In the genomic region with DNA sequence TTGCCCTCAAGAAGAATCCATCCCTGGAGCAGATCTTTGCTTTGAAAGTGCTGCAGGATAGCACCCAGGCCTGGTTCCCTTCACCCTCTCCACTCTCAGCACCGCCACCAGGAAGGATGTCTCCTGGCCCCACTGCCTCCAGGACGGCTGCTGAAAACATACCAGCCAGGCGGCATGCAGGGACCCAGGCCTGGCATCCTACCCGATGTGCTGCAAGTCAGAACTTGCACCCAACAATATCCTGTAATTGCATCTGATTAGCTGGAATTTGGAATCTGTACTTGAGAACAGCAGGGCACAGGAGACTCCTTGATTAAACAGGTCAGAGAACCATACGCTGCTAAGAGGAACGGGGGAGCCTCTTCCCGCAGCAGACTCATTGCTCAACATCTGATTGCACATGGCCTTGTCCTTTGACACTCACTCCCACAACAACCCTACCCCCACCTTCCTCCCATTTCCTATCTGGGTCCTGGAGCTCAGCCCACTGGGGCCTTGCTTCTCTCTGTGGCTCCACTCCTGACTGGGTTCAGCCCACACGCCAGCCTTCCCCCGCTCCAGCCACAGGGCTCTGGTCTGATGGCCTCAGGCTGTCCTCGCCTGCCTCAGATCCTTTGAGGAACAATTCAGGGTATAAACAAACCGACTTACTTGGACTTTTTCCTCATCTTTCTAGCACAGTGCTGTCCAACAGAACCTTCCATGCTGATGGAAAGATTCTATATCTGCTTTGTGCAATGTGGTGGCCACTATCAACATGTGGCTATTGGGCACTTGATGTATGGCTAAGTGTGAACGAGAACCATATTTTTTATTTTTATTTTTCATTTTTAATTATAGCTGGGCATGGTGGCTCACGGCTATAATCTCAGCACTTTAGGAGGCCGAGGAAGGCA, we compare ENCODE assay signal across 1 cellular context.
A peak's percentile ranks its signal among the peaks of the same experiment; 100 is the strongest.
TF ChIP-seq lines count a peak whose summit lies in the region.

No MANE protein-coding gene starts in this region.

TF ChIP-seq in HepG2, 621 proteins besides CTCF, POLR2A, EP300 and RAD21 (continued from another document and continues in another):
- TF ChIP-seq, protein P1, sequence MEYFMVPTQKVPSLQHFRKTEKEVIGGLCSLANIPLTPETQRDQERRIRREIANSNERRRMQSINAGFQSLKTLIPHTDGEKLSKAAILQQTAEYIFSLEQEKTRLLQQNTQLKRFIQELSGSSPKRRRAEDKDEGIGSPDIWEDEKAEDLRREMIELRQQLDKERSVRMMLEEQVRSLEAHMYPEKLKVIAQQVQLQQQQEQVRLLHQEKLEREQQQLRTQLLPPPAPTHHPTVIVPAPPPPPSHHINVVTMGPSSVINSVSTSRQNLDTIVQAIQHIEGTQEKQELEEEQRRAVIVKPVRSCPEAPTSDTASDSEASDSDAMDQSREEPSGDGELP (IDR thresholded peaks at IDR 0.05; ENCODE audit: borderline replicate concordance, low read depth): peak; percentile 92; the same call in 1 of the 2 replicates
- TF ChIP-seq SP5 (CRISPR knock-in tag; IDR thresholded peaks at IDR 0.05; ENCODE audit: borderline replicate concordance, low read depth) (peak; percentile 96), ZZZ3 (CRISPR knock-in tag; IDR thresholded peaks at IDR 0.05; ENCODE audit: borderline replicate concordance) (peak; percentile 92; the same call in 1 of the 2 replicates), SMAD1 (CRISPR knock-in tag; IDR thresholded peaks at IDR 0.05; ENCODE audit: borderline replicate concordance, low read depth) (peak; percentile 97; the same call in 1 of the 2 replicates), TBX2 (CRISPR knock-in tag; IDR thresholded peaks at IDR 0.05; ENCODE audit: borderline replicate concordance) (peak; percentile 99), ZNF569 (CRISPR knock-in tag; IDR thresholded peaks at IDR 0.05; ENCODE audit: borderline replicate concordance) (peak; percentile 60; the same call in 1 of the 2 replicates), ZNF232 (CRISPR knock-in tag; IDR thresholded peaks at IDR 0.05; ENCODE audit: borderline replicate concordance) (peak; percentile 91), NR1H2 (CRISPR knock-in tag; IDR thresholded peaks at IDR 0.05; ENCODE audit: borderline replicate concordance, low read depth) (no peak; the same call in 1 of the 2 replicates), ZFP90 (CRISPR knock-in tag; IDR thresholded peaks at IDR 0.05; ENCODE audit: borderline replicate concordance) (peak; percentile 96), GFI1 (CRISPR knock-in tag; IDR thresholded peaks at IDR 0.05; ENCODE audit: borderline replicate concordance) (peak; percentile 93), ASH2L (IDR thresholded peaks at IDR 0.05; ENCODE audit: insufficient read length, low read depth, low read length) (peak; percentile 87), ELF3 (CRISPR knock-in tag; IDR thresholded peaks at IDR 0.05) (peak; percentile 99), ZKSCAN8 (CRISPR knock-in tag; IDR thresholded peaks at IDR 0.05; ENCODE audit: borderline replicate concordance) (peak; percentile 97), ZFP37 (CRISPR knock-in tag; IDR thresholded peaks at IDR 0.05; ENCODE audit: borderline replicate concordance) (peak; percentile 98; the same call in 1 of the 2 replicates), JUN (CRISPR knock-in tag; IDR thresholded peaks at IDR 0.05) (peak; percentile 90), ZNF282 (IDR thresholded peaks at IDR 0.05; ENCODE audit: partially characterized antibody) (no peak), ZNF564 (CRISPR knock-in tag; IDR thresholded peaks at IDR 0.05) (peak; percentile 92), ZNF616 (CRISPR knock-in tag; IDR thresholded peaks at IDR 0.05; ENCODE audit: low read depth) (peak; percentile 82; the same call in 1 of the 2 replicates), NFATC3 (CRISPR knock-in tag; IDR thresholded peaks at IDR 0.05) (0 out of 2 replicates have a peak, but pooled peaks have one; percentile 94), ZNF775 (CRISPR knock-in tag; IDR thresholded peaks at IDR 0.05; ENCODE audit: borderline replicate concordance) (peak; percentile 93), PHB2 (IDR thresholded peaks at IDR 0.05; ENCODE audit: partially characterized antibody) (no peak), ZNF563 (CRISPR knock-in tag; IDR thresholded peaks at IDR 0.05) (peak; percentile 90), SMAD9 (CRISPR knock-in tag; IDR thresholded peaks at IDR 0.05) (peak; percentile 65; the same call in 1 of the 2 replicates)
- TF ChIP-seq, protein P2, sequence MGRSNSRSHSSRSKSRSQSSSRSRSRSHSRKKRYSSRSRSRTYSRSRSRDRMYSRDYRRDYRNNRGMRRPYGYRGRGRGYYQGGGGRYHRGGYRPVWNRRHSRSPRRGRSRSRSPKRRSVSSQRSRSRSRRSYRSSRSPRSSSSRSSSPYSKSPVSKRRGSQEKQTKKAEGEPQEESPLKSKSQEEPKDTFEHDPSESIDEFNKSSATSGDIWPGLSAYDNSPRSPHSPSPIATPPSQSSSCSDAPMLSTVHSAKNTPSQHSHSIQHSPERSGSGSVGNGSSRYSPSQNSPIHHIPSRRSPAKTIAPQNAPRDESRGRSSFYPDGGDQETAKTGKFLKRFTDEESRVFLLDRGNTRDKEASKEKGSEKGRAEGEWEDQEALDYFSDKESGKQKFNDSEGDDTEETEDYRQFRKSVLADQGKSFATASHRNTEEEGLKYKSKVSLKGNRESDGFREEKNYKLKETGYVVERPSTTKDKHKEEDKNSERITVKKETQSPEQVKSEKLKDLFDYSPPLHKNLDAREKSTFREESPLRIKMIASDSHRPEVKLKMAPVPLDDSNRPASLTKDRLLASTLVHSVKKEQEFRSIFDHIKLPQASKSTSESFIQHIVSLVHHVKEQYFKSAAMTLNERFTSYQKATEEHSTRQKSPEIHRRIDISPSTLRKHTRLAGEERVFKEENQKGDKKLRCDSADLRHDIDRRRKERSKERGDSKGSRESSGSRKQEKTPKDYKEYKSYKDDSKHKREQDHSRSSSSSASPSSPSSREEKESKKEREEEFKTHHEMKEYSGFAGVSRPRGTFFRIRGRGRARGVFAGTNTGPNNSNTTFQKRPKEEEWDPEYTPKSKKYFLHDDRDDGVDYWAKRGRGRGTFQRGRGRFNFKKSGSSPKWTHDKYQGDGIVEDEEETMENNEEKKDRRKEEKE (IDR thresholded peaks at IDR 0.05): no peak
- TF ChIP-seq, protein P3, sequence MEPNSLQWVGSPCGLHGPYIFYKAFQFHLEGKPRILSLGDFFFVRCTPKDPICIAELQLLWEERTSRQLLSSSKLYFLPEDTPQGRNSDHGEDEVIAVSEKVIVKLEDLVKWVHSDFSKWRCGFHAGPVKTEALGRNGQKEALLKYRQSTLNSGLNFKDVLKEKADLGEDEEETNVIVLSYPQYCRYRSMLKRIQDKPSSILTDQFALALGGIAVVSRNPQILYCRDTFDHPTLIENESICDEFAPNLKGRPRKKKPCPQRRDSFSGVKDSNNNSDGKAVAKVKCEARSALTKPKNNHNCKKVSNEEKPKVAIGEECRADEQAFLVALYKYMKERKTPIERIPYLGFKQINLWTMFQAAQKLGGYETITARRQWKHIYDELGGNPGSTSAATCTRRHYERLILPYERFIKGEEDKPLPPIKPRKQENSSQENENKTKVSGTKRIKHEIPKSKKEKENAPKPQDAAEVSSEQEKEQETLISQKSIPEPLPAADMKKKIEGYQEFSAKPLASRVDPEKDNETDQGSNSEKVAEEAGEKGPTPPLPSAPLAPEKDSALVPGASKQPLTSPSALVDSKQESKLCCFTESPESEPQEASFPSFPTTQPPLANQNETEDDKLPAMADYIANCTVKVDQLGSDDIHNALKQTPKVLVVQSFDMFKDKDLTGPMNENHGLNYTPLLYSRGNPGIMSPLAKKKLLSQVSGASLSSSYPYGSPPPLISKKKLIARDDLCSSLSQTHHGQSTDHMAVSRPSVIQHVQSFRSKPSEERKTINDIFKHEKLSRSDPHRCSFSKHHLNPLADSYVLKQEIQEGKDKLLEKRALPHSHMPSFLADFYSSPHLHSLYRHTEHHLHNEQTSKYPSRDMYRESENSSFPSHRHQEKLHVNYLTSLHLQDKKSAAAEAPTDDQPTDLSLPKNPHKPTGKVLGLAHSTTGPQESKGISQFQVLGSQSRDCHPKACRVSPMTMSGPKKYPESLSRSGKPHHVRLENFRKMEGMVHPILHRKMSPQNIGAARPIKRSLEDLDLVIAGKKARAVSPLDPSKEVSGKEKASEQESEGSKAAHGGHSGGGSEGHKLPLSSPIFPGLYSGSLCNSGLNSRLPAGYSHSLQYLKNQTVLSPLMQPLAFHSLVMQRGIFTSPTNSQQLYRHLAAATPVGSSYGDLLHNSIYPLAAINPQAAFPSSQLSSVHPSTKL (CRISPR knock-in tag; IDR thresholded peaks at IDR 0.05): peak; percentile 100
- TF ChIP-seq, protein P4, sequence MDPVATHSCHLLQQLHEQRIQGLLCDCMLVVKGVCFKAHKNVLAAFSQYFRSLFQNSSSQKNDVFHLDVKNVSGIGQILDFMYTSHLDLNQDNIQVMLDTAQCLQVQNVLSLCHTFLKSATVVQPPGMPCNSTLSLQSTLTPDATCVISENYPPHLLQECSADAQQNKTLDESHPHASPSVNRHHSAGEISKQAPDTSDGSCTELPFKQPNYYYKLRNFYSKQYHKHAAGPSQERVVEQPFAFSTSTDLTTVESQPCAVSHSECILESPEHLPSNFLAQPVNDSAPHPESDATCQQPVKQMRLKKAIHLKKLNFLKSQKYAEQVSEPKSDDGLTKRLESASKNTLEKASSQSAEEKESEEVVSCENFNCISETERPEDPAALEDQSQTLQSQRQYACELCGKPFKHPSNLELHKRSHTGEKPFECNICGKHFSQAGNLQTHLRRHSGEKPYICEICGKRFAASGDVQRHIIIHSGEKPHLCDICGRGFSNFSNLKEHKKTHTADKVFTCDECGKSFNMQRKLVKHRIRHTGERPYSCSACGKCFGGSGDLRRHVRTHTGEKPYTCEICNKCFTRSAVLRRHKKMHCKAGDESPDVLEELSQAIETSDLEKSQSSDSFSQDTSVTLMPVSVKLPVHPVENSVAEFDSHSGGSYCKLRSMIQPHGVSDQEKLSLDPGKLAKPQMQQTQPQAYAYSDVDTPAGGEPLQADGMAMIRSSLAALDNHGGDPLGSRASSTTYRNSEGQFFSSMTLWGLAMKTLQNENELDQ (CRISPR knock-in tag; IDR thresholded peaks at IDR 0.05; ENCODE audit: borderline replicate concordance): no peak; the same call in 1 of the 2 replicates
- TF ChIP-seq, protein P5, sequence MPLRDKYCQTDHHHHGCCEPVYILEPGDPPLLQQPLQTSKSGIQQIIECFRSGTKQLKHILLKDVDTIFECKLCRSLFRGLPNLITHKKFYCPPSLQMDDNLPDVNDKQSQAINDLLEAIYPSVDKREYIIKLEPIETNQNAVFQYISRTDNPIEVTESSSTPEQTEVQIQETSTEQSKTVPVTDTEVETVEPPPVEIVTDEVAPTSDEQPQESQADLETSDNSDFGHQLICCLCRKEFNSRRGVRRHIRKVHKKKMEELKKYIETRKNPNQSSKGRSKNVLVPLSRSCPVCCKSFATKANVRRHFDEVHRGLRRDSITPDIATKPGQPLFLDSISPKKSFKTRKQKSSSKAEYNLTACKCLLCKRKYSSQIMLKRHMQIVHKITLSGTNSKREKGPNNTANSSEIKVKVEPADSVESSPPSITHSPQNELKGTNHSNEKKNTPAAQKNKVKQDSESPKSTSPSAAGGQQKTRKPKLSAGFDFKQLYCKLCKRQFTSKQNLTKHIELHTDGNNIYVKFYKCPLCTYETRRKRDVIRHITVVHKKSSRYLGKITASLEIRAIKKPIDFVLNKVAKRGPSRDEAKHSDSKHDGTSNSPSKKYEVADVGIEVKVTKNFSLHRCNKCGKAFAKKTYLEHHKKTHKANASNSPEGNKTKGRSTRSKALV (CRISPR knock-in tag; IDR thresholded peaks at IDR 0.05): no peak; the same call in 1 of the 2 replicates
- TF ChIP-seq, protein P6, sequence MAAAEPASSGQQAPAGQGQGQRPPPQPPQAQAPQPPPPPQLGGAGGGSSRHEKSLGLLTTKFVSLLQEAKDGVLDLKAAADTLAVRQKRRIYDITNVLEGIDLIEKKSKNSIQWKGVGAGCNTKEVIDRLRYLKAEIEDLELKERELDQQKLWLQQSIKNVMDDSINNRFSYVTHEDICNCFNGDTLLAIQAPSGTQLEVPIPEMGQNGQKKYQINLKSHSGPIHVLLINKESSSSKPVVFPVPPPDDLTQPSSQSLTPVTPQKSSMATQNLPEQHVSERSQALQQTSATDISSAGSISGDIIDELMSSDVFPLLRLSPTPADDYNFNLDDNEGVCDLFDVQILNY (CRISPR knock-in tag; conservative IDR thresholded peaks at IDR 0.05): no peak
- TF ChIP-seq, protein P7, sequence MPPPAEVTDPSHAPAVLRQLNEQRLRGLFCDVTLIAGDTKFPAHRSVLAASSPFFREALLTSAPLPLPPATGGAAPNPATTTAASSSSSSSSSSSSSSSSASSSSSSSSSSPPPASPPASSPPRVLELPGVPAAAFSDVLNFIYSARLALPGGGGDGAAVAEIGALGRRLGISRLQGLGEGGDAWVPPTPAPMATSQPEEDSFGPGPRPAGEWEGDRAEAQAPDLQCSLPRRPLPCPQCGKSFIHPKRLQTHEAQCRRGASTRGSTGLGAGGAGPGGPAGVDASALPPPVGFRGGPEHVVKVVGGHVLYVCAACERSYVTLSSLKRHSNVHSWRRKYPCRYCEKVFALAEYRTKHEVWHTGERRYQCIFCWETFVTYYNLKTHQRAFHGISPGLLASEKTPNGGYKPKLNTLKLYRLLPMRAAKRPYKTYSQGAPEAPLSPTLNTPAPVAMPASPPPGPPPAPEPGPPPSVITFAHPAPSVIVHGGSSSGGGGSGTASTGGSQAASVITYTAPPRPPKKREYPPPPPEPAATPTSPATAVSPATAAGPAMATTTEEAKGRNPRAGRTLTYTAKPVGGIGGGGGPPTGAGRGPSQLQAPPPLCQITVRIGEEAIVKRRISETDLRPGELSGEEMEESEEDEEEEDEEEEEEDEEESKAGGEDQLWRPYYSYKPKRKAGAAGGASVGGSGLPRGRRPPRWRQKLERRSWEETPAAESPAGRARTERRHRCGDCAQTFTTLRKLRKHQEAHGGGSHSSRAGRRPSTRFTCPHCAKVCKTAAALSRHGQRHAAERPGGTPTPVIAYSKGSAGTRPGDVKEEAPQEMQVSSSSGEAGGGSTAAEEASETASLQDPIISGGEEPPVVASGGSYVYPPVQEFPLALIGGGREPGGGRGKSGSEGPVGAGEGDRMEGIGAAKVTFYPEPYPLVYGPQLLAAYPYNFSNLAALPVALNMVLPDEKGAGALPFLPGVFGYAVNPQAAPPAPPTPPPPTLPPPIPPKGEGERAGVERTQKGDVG (CRISPR knock-in tag; IDR thresholded peaks at IDR 0.05; ENCODE audit: borderline replicate concordance): peak; percentile 99
- TF ChIP-seq, protein P8, sequence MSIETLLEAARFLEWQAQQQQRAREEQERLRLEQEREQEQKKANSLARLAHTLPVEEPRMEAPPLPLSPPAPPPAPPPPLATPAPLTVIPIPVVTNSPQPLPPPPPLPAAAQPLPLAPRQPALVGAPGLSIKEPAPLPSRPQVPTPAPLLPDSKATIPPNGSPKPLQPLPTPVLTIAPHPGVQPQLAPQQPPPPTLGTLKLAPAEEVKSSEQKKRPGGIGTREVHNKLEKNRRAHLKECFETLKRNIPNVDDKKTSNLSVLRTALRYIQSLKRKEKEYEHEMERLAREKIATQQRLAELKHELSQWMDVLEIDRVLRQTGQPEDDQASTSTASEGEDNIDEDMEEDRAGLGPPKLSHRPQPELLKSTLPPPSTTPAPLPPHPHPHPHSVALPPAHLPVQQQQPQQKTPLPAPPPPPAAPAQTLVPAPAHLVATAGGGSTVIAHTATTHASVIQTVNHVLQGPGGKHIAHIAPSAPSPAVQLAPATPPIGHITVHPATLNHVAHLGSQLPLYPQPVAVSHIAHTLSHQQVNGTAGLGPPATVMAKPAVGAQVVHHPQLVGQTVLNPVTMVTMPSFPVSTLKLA (IDR thresholded peaks at IDR 0.05): peak; percentile 83
- TF ChIP-seq, protein P9, sequence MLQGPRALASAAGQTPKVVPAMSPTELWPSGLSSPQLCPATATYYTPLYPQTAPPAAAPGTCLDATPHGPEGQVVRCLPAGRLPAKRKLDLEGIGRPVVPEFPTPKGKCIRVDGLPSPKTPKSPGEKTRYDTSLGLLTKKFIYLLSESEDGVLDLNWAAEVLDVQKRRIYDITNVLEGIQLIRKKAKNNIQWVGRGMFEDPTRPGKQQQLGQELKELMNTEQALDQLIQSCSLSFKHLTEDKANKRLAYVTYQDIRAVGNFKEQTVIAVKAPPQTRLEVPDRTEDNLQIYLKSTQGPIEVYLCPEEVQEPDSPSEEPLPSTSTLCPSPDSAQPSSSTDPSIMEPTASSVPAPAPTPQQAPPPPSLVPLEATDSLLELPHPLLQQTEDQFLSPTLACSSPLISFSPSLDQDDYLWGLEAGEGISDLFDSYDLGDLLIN (CRISPR knock-in tag; IDR thresholded peaks at IDR 0.05; ENCODE audit: borderline replicate concordance): 0 out of 2 replicates have a peak, but pooled peaks have one; percentile 81
